In genomic region chr5:124707516-124707915, GRCh38 we compare ENCODE assay signal across 13 cellular contexts.
DNase-seq lines count a peak whose midpoint lies in the region; ATAC-seq and TF ChIP-seq lines count a peak whose summit lies in the region.
"Had no signal": no experiment of that assay in that cellular context is flagged by ENCODE, and none has a peak within 500 bp of the region (broad histone marks: within the 10 kb centered on the region; RNA-seq: fewer than 3 reads in every experiment).

No MANE protein-coding gene starts in this region.

- peak; percentile 33 for ATAC-seq in GM21526 (IDR thresholded peaks at IDR 0.05; ENCODE audit: low FRiP score, unreplicated experiment)
- ATAC-seq in HG02759 (IDR thresholded peaks at IDR 0.05; ENCODE audit: unreplicated experiment): no peak

- peak overlapping the region; percentile 36 to 78 (median 50) for H3K27ac Mint-ChIP-seq in nephron
- H3K27ac Mint-ChIP-seq: activated CD4-positive, alpha-beta memory T cell treated with anti-CD3 and anti-CD28 coated beads for 36 hours; activated naive CD8-positive, alpha-beta T cell treated with anti-CD3 and anti-CD28 coated beads, Interleukin-2, amount 10 ng/mL, durations not matched to agents 7 days and 5 days; CD14-positive monocyte had no signal

- no peaks in the 10 kb centered on the region for H3K27me3 Mint-ChIP-seq in nephron (ENCODE audit: low read depth)
- H3K27me3 Mint-ChIP-seq: activated naive CD8-positive, alpha-beta T cell treated with anti-CD3 and anti-CD28 coated beads, Interleukin-2, amount 10 ng/mL, durations not matched to agents 7 days and 5 days had no signal

- TF ChIP-seq CTCF in GM12864 (IDR thresholded peaks at IDR 0.05; ENCODE audit: low read depth, low read length, missing control alignments) (no peak), SU-DHL-6 (IDR thresholded peaks at IDR 0.05; ENCODE audit: insufficient read depth, low read length, poor library complexity, severe bottlenecking) (no peak), nephron (IDR thresholded peaks at IDR 0.05; ENCODE audit: unreplicated experiment in 3 of 3) (no peak)

- H3F3A ChIP-seq in SU-DHL-6 (ENCODE audit: insufficient read depth): peaks cover 85% of the 10 kb centered on the region

- H4K20me1 ChIP-seq in SU-DHL-6 (ENCODE audit: low read depth, low read length): no peaks in the 10 kb centered on the region

- H3K4me3 ChIP-seq in GM12864 (ENCODE audit: low read depth, low read length): peak overlapping the region; percentile 38
- H3K4me3 ChIP-seq in SU-DHL-6 (ENCODE audit: insufficient read depth, low read length, poor library complexity, severe bottlenecking): peak overlapping the region; percentile 41
- H3K4me3 ChIP-seq: psoas muscle had no signal

- H3K9me3 ChIP-seq in SU-DHL-6 (ENCODE audit: insufficient read depth, low read length): no peaks in the 10 kb centered on the region
- H3K9me3 ChIP-seq: psoas muscle, SJCRH30 had no signal

- H3K4me1 Mint-ChIP-seq in nephron: peaks cover 91% of the 10 kb centered on the region
- H3K4me1 Mint-ChIP-seq: activated naive CD8-positive, alpha-beta T cell treated with anti-CD3 and anti-CD28 coated beads, Interleukin-2, amount 10 ng/mL, durations not matched to agents 7 days and 5 days had no signal

- no peaks in the 10 kb centered on the region for H3K9me3 Mint-ChIP-seq in nephron
- H3K9me3 Mint-ChIP-seq: activated CD4-positive, alpha-beta memory T cell treated with anti-CD3 and anti-CD28 coated beads for 36 hours; activated naive CD8-positive, alpha-beta T cell treated with anti-CD3 and anti-CD28 coated beads, Interleukin-2, amount 10 ng/mL, durations not matched to agents 7 days and 5 days had no signal

- H3K4me3 Mint-ChIP-seq in nephron: peak overlapping the region in 2 of 3 experiments; percentile 18 to 42
- H3K4me3 Mint-ChIP-seq: activated CD4-positive, alpha-beta memory T cell treated with anti-CD3 and anti-CD28 coated beads for 36 hours; activated naive CD8-positive, alpha-beta T cell treated with anti-CD3 and anti-CD28 coated beads, Interleukin-2, amount 10 ng/mL, durations not matched to agents 7 days and 5 days; CD14-positive monocyte had no signal

- H3K4me2 ChIP-seq in SU-DHL-6 (ENCODE audit: low read depth, low read length, poor library complexity, severe bottlenecking): peak overlapping the region; percentile 72

- no peak for DNase-seq in GM12864 (ENCODE audit: low read depth)
- DNase-seq in Kasumi-1 (lab: John Stamatoyannopoulos, UW): no peak
- DNase-seq in putamen (ENCODE audit: low spot score): no peak
- no peak for DNase-seq in retina
- DNase-seq: activated CD4-positive, alpha-beta memory T cell treated with anti-CD3 and anti-CD28 coated beads for 36 hours; activated naive CD8-positive, alpha-beta T cell treated with anti-CD3 and anti-CD28 coated beads, Interleukin-2, amount 10 ng/mL, durations not matched to agents 7 days and 5 days; psoas muscle had no signal

- peak overlapping the region; percentile 61 for H3K9ac ChIP-seq in SU-DHL-6 (ENCODE audit: low read length)

- H3K36me3 ChIP-seq in SU-DHL-6 (ENCODE audit: low read length): no peaks in the 10 kb centered on the region
- H3K36me3 ChIP-seq: SJCRH30 had no signal

- peaks cover 11% of the 10 kb centered on the region for H3K36me3 Mint-ChIP-seq in nephron (ENCODE audit: low read depth)
- H3K36me3 Mint-ChIP-seq: activated CD4-positive, alpha-beta memory T cell treated with anti-CD3 and anti-CD28 coated beads for 36 hours; activated naive CD8-positive, alpha-beta T cell treated with anti-CD3 and anti-CD28 coated beads, Interleukin-2, amount 10 ng/mL, durations not matched to agents 7 days and 5 days; CD14-positive monocyte had no signal

- no peaks in the 10 kb centered on the region for H3K9me2 ChIP-seq in SU-DHL-6 (replicated peaks; ENCODE audit: insufficient read depth, low read length)

- H3K27ac ChIP-seq in SU-DHL-6 (ENCODE audit: low read depth, low read length): peak overlapping the region; percentile 96
- H3K27ac ChIP-seq: psoas muscle had no signal

- no peak overlapping the region for H2AFZ ChIP-seq in SU-DHL-6 (ENCODE audit: low read depth, low read length, severe bottlenecking)

- no peaks in the 10 kb centered on the region for H3K27me3 ChIP-seq in SU-DHL-6 (ENCODE audit: low read length)
- H3K27me3 ChIP-seq: SJCRH30 had no signal

- H3K79me2 ChIP-seq in SU-DHL-6 (ENCODE audit: insufficient read depth, low read length): peaks cover 100% of the 10 kb centered on the region
